8 cellular contexts compared by ENCODE assay signal in the genomic region with DNA sequence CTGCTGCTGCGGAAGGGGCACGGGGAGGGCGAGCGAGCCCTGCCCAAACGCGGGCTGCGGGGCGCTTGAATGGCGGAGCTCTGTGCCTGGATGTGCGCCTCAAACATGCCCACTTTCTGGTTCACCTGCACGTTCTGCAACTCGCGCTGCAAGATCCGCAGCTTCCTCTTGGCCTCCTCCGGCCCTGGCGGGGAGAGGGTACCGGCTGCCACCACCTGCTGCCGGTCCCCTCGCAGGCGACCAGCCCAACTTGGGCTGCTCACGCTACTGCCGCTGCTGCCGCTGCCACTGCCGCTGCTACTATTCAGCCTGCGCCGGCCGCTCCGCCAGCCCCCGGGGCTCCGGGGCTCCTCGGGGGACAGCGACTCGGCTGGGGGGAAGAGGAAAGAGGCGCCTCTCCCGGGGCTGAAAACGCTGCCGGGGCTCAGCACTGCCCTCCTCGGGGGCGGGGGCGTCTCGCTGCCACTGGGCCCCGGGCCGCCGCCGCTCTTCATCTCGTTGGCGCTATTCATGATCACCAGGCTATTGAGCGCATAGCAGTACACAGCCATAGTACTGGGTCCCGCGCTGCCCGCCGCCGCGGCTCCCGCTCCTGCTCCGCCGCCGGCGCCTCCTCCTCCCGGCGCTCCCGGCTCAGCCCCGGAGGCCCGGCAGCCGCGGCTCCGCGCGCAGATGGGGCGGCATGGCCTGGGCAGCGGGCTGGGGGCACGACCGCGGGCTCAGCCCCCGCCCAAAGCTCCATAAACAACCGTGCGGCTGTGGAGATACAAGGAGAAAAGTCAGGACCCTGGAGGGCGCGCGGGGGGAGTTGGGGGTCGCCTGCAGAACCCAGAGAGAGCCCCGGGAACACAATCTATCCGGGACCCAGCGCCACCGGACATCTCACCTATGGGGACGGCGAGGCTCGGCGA. TPM values are rescaled to one million over a fixed set of nuclear protein-coding genes. Genes with fewer than 3 reads are reported as not detected.
DNase-seq lines count a peak whose midpoint lies in the region; ATAC-seq and TF ChIP-seq lines count a peak whose summit lies in the region.

No MANE protein-coding gene starts in this region.

- CTCF ChIA-PET in naive thymus-derived CD4-positive, alpha-beta T cell (lab: Charles Lee): interaction anchor here (1.3 to 2.0 kb wide), 4 partner anchors 11 to 104 kb away, joined by 3 to 6 read pairs (median 5); no protein-coding TSS in a partner anchor

- H3K27me3 ChIP-seq in DOHH2 (ENCODE audit: control insufficient read depth, low read length): no peaks in the 10 kb centered on the region
- no peaks in the 10 kb centered on the region for H3K27me3 ChIP-seq in naive thymus-derived CD4-positive, alpha-beta T cell (ENCODE audit: control insufficient read depth in 2 of 2, insufficient read depth in 2 of 2, low read length in 2 of 2)

- peaks cover 0 to 10% (median 0%) of the 10 kb centered on the region in 11 donors for H3K9me3 Mint-ChIP-seq in naive thymus-derived CD4-positive, alpha-beta T cell

- H3K4me3 ChIP-seq in DOHH2 (ENCODE audit: low read length) (peak overlapping the region; percentile 96), urinary bladder (ENCODE audit: low read depth, low read length) (peak overlapping the region; percentile 78)
- H3K4me3 ChIP-seq in naive thymus-derived CD4-positive, alpha-beta T cell (ENCODE audit: low read length): peak overlapping the region; percentile 99

- peak overlapping the region; percentile 89 to 99 (median 93) for H3K4me3 Mint-ChIP-seq in naive thymus-derived CD4-positive, alpha-beta T cell

- H3K4me1 ChIP-seq in DOHH2 (ENCODE audit: control insufficient read depth, low read length): peaks cover 73% of the 10 kb centered on the region
- H3K4me1 ChIP-seq in naive thymus-derived CD4-positive, alpha-beta T cell (ENCODE audit: control insufficient read depth in 2 of 2, insufficient read depth in 2 of 2, low read length in 2 of 2): peaks cover 22 to 38% of the 10 kb centered on the region in 2 donors
- H3K4me1 ChIP-seq in urinary bladder (ENCODE audit: insufficient read depth): no peaks in the 10 kb centered on the region

- intact Hi-C loops in naive thymus-derived CD4-positive, alpha-beta T cell (cut with micrococcal nuclease): loop anchor here (5.0 to 10.0 kb wide), 8 partner anchors 35 to 1348 kb away; a partner anchor contains a TSS

- no peaks in the 10 kb centered on the region for H3K9me3 ChIP-seq in DOHH2 (ENCODE audit: control insufficient read depth, insufficient read depth, low read length)
- no peaks in the 10 kb centered on the region for H3K9me3 ChIP-seq in naive thymus-derived CD4-positive, alpha-beta T cell (ENCODE audit: control insufficient read depth in 2 of 3, low read length in 3 of 3)

- peak overlapping the region; percentile 81 to 99 (median 97) for H3K27ac Mint-ChIP-seq in naive thymus-derived CD4-positive, alpha-beta T cell

- 10% methylated on average over 89 of the region's 89 CpGs for WGBS in urinary bladder

- H3K27ac ChIP-seq in DOHH2 (ENCODE audit: low read depth, low read length): peak overlapping the region; percentile 96
- peak overlapping the region; percentile 92 for H3K27ac ChIP-seq in naive thymus-derived CD4-positive, alpha-beta T cell (ENCODE audit: low read depth, low read length)
- peak overlapping the region; percentile 74 for H3K27ac ChIP-seq in urinary bladder (ENCODE audit: low read depth)

- H3K36me3 ChIP-seq in DOHH2 (ENCODE audit: control insufficient read depth, low read length) (peaks cover 64% of the 10 kb centered on the region), urinary bladder (ENCODE audit: insufficient read depth) (no peaks in the 10 kb centered on the region)
- peaks cover 0 to 62% (median 29%) of the 10 kb centered on the region in 3 experiments for H3K36me3 ChIP-seq in naive thymus-derived CD4-positive, alpha-beta T cell (ENCODE audit: control insufficient read depth in 2 of 3, insufficient read depth in 3 of 3, low read length in 3 of 3)

- peaks cover 70% of the 10 kb centered on the region for H3K79me2 ChIP-seq in DOHH2 (ENCODE audit: control insufficient read depth, low read length)

- H3K4me2 ChIP-seq in DOHH2 (ENCODE audit: low read length): peak overlapping the region; percentile 94

- no peaks in the 10 kb centered on the region for H3K27me3 Mint-ChIP-seq in naive thymus-derived CD4-positive, alpha-beta T cell

- H3F3A ChIP-seq in DOHH2 (ENCODE audit: control insufficient read depth, insufficient read depth): peaks cover 26% of the 10 kb centered on the region

- peaks cover 6 to 48% (median 32%) of the 10 kb centered on the region in 5 donors for H3K36me3 Mint-ChIP-seq in naive thymus-derived CD4-positive, alpha-beta T cell

- no peaks in the 10 kb centered on the region for H3K9me2 ChIP-seq in DOHH2 (replicated peaks; ENCODE audit: control insufficient read depth, low read length)

- peaks cover 22% of the 10 kb centered on the region for H4K20me1 ChIP-seq in DOHH2 (ENCODE audit: control insufficient read depth, insufficient read depth, low read depth, low read length)

- peak; percentile 41 for ATAC-seq in GM21526 (IDR thresholded peaks at IDR 0.05; ENCODE audit: low FRiP score, unreplicated experiment)
- peak; percentile 51 for ATAC-seq in naive thymus-derived CD4-positive, alpha-beta T cell

- peak; percentile 28 for TF ChIP-seq CTCF in DOHH2 (IDR thresholded peaks at IDR 0.05; ENCODE audit: low read depth, low read length, poor library complexity, severe bottlenecking)

- POLR2A ChIA-PET in naive thymus-derived CD4-positive, alpha-beta T cell (lab: Charles Lee): interaction anchor here (0.6 to 4.9 kb wide), 20 partner anchors 22 to 292 kb away, joined by 3 to 24 read pairs (median 4); no protein-coding TSS in a partner anchor

- H3K4me1 Mint-ChIP-seq in naive thymus-derived CD4-positive, alpha-beta T cell: peaks cover 14 to 54% (median 35%) of the 10 kb centered on the region in 7 donors

- DNase-seq in NCI-H1694 treated with DMSO at 0.1 percent for 48 hours (lab: John Stamatoyannopoulos, UW) (peak; percentile 50), activated T-helper 1 cell treated with Interleukin-2 at 50 U/mL for 16 hours (ENCODE audit: low read depth) (peak; percentile 29), fibroblast of peridontal ligament (ENCODE audit: extremely low read depth) (peak; percentile 22), GM19238 (ENCODE audit: insufficient read length, low spot score) (no peak)
- peak in 7 of 9 donors; percentile 45 to 66 (median 59) for DNase-seq in naive thymus-derived CD4-positive, alpha-beta T cell

RNA-seq across cellular contexts. Expression of a gene that starts 1.9 kb away (rescaled TPM):
- 100 to 1,000 TPM in 4 of 5 experiments, 10 to 100 TPM in 1; 51.7 to 429 (median 199) TPM for total RNA-seq in naive thymus-derived CD4-positive, alpha-beta T cell
- polyA plus RNA-seq in naive thymus-derived CD4-positive, alpha-beta T cell: 10 to 100 TPM; 81.0 to 86.8 TPM
- total RNA-seq in urinary bladder: 21.6 TPM
- polyA plus RNA-seq in urinary bladder: 62.3 TPM
